2 cellular contexts compared by ENCODE assay signal in the genomic region with DNA sequence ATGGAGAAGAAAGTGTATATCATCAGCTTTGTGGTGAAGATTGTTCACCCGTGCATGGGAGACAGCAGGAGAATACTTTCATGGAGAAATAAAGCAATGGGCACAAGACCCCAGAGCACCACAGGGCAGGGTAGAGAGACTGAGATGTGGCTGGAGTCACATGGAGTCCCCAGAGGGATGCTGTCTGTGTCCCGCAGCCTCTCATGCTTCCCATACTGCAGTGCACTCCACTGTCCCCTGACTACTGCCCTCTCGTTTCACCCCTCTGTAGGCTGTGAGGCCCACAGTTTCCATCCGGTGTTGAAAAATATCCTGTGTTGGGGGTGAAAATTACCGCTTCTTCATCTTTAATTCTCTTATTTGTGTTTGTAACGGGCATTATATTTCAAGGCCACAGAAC.
TF ChIP-seq lines count a peak whose summit lies in the region.

No MANE protein-coding gene starts in this region.

TF ChIP-seq in HepG2, 621 proteins besides CTCF, POLR2A, EP300 and RAD21:
- no peak for TF ChIP-seq ZNF468 (CRISPR knock-in tag; IDR thresholded peaks at IDR 0.05)
- TF ChIP-seq, protein P1, sequence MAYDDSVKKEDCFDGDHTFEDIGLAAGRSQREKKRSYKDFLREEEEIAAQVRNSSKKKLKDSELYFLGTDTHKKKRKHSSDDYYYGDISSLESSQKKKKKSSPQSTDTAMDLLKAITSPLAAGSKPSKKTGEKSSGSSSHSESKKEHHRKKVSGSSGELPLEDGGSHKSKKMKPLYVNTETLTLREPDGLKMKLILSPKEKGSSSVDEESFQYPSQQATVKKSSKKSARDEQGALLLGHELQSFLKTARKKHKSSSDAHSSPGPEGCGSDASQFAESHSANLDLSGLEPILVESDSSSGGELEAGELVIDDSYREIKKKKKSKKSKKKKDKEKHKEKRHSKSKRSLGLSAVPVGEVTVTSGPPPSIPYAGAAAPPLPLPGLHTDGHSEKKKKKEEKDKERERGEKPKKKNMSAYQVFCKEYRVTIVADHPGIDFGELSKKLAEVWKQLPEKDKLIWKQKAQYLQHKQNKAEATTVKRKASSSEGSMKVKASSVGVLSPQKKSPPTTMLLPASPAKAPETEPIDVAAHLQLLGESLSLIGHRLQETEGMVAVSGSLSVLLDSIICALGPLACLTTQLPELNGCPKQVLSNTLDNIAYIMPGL (CRISPR knock-in tag; IDR thresholded peaks at IDR 0.05; ENCODE audit: borderline replicate concordance in 1 of 2, low read depth in 1 of 2), result no peak
- TF ChIP-seq ESRRA (CRISPR knock-in tag; IDR thresholded peaks at IDR 0.05; ENCODE audit: low read depth), result no peak
- TF ChIP-seq ZNF7 (CRISPR knock-in tag; IDR thresholded peaks at IDR 0.05), result no peak
- TF ChIP-seq, protein P2, sequence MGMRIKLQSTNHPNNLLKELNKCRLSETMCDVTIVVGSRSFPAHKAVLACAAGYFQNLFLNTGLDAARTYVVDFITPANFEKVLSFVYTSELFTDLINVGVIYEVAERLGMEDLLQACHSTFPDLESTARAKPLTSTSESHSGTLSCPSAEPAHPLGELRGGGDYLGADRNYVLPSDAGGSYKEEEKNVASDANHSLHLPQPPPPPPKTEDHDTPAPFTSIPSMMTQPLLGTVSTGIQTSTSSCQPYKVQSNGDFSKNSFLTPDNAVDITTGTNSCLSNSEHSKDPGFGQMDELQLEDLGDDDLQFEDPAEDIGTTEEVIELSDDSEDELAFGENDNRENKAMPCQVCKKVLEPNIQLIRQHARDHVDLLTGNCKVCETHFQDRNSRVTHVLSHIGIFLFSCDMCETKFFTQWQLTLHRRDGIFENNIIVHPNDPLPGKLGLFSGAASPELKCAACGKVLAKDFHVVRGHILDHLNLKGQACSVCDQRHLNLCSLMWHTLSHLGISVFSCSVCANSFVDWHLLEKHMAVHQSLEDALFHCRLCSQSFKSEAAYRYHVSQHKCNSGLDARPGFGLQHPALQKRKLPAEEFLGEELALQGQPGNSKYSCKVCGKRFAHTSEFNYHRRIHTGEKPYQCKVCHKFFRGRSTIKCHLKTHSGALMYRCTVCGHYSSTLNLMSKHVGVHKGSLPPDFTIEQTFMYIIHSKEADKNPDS (CRISPR knock-in tag; IDR thresholded peaks at IDR 0.05), result no peak
- TF ChIP-seq TAF1 (CRISPR knock-in tag; IDR thresholded peaks at IDR 0.05), result no peak
- no peak for TF ChIP-seq NPAS2 (CRISPR knock-in tag; IDR thresholded peaks at IDR 0.05; ENCODE audit: borderline replicate concordance)
- no peak for TF ChIP-seq FOXK2 (IDR thresholded peaks at IDR 0.05)
- no peak for TF ChIP-seq PAWR (CRISPR knock-in tag; IDR thresholded peaks at IDR 0.05; ENCODE audit: borderline replicate concordance)
- no peak for TF ChIP-seq ZFP36L1 (CRISPR knock-in tag; IDR thresholded peaks at IDR 0.05)
- no peak for TF ChIP-seq POLR2AphosphoS5 (IDR thresholded peaks at IDR 0.05; ENCODE audit: low read depth, low read length)
- TF ChIP-seq ZNF24 (IDR thresholded peaks at IDR 0.05), result no peak
- TF ChIP-seq, protein P3, sequence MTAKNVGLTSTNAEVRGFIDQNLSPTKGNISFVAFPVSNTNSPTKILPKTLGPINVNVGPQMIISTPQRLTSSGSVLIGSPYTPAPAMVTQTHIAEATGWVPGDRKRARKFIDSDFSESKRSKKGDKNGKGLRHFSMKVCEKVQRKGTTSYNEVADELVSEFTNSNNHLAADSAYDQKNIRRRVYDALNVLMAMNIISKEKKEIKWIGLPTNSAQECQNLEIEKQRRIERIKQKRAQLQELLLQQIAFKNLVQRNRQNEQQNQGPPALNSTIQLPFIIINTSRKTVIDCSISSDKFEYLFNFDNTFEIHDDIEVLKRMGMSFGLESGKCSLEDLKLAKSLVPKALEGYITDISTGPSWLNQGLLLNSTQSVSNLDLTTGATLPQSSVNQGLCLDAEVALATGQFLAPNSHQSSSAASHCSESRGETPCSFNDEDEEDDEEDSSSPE (CRISPR knock-in tag; IDR thresholded peaks at IDR 0.05), result no peak
- no peak for TF ChIP-seq FOXK1 (CRISPR knock-in tag; IDR thresholded peaks at IDR 0.05; ENCODE audit: borderline replicate concordance, low read depth)
- no peak for TF ChIP-seq BRCA1 (CRISPR knock-in tag; IDR thresholded peaks at IDR 0.05)
- TF ChIP-seq PRPF4 (IDR thresholded peaks at IDR 0.05; ENCODE audit: low read depth, low read length, poor library complexity, severe bottlenecking), result no peak

TF ChIP-seq in H1, 55 proteins besides CTCF, POLR2A, EP300 and RAD21:
- TF ChIP-seq KDM4A (IDR thresholded peaks at IDR 0.05; ENCODE audit: low read depth, low read length, severe bottlenecking) (no peak), SAP30 (IDR thresholded peaks at IDR 0.05; ENCODE audit: insufficient read depth, insufficient replicate concordance, low read length) (no peak), POU5F1 (IDR thresholded peaks at IDR 0.05; ENCODE audit: low read depth, low read length) (no peak), RBBP5 (IDR thresholded peaks at IDR 0.05; ENCODE audit: borderline replicate concordance, low read depth, low read length) (no peak), EGR1 (IDR thresholded peaks at IDR 0.05; ENCODE audit: borderline replicate concordance, low read depth, low read length) (no peak), SP1 (IDR thresholded peaks at IDR 0.05; ENCODE audit: low read depth, low read length) (no peak), BACH1 (IDR thresholded peaks at IDR 0.05; ENCODE audit: low read length) (no peak)
